Comparison of ENCODE assay signal across 17 cellular contexts in genomic region chr6:122393339-122393896, GRCh38. TPM values are rescaled to one million over a fixed set of nuclear protein-coding genes. Genes with fewer than 3 reads are reported as not detected.
A peak's percentile ranks its signal among the peaks of the same experiment; 100 is the strongest.
DNase-seq lines count a peak whose midpoint lies in the region; ATAC-seq, FAIRE-seq and TF ChIP-seq lines count a peak whose summit lies in the region.
"Had no signal": no experiment of that assay in that cellular context is flagged by ENCODE, and none has a peak within 500 bp of the region (broad histone marks: within the 10 kb centered on the region; RNA-seq: fewer than 3 reads in every experiment).

No MANE protein-coding gene starts in this region.

- no peak overlapping the region for H3K23ac ChIP-seq in H1 (ENCODE audit: insufficient read length)

- H2BK20ac ChIP-seq in H1 (ENCODE audit: low read length): no peak overlapping the region

- H3K36me3 Mint-ChIP-seq in endothelial cell (ENCODE audit: low read depth, unreplicated experiment): no peaks in the 10 kb centered on the region
- H3K36me3 Mint-ChIP-seq: CD4-positive, CD25-positive, alpha-beta regulatory T cell had no signal

- H2AFZ ChIP-seq in H1 (ENCODE audit: low read length): no peak overlapping the region

- TF ChIP-seq EP300 in H1 (IDR thresholded peaks at IDR 0.05; ENCODE audit: borderline replicate concordance in 1 of 2, low read depth in 2 of 2, low read length in 2 of 2): no peak

- POLR2A ChIA-PET in H1 (lab: Charles Lee; ENCODE audit: partially characterized antibody): no interaction called here

- H3K4me3 ChIP-seq in H1 (ENCODE audit: extremely low read depth in 1 of 4, insufficient read depth in 2 of 4, low read depth in 3 of 4, low read length in 4 of 4): no peak overlapping the region
- no peak overlapping the region for H3K4me3 ChIP-seq in SJCRH30
- H3K4me3 ChIP-seq: HAP-1, left lung, tibial nerve had no signal

- H3K56ac ChIP-seq in H1 (replicated peaks; ENCODE audit: insufficient read length, low read depth, low read length): no peak overlapping the region

- H3K4me2 ChIP-seq in H1 (ENCODE audit: insufficient read depth in 1 of 2, low read depth in 2 of 2, low read length in 2 of 2): no peak overlapping the region

- H3K27me3 ChIP-seq in H1 (replicated peaks in 1 of 4; ENCODE audit: control insufficient read depth in 3 of 4, extremely low read depth in 1 of 4, insufficient read depth in 3 of 4, low read length in 3 of 4) (peaks cover 37 to 87% (median 73%) of the 10 kb centered on the region in 4 experiments), SJCRH30 (no peaks in the 10 kb centered on the region)
- H3K27me3 ChIP-seq: brain microvascular endothelial cell, left lung, tibial nerve had no signal

- H4K20me1 ChIP-seq in H1 (replicated peaks in 1 of 2; ENCODE audit: control insufficient read depth in 1 of 2, insufficient read depth in 2 of 2, low read length in 2 of 2): peaks cover 10 to 11% of the 10 kb centered on the region in 2 experiments

- peak; percentile 55 for ATAC-seq in GM18858 (IDR thresholded peaks at IDR 0.05; ENCODE audit: unreplicated experiment)
- peak; percentile 61 for ATAC-seq in GM21360 (IDR thresholded peaks at IDR 0.05; ENCODE audit: unreplicated experiment)
- ATAC-seq in HG02981 (IDR thresholded peaks at IDR 0.05; ENCODE audit: unreplicated experiment): peak; percentile 46
- ATAC-seq: left lung had no signal

- no peak for TF ChIP-seq POLR2A in H1 (IDR thresholded peaks at IDR 0.05; ENCODE audit: control extremely low read depth in 1 of 2, low read depth in 2 of 2, low read length in 2 of 2)

- CTCF ChIA-PET in H1 (lab: Charles Lee; ENCODE audit: partially characterized antibody): interaction anchor here (0.7 to 3.5 kb wide), 3 partner anchors 11 to 398 kb away, joined by 3 to 18 read pairs (median 3); no protein-coding TSS in a partner anchor

- H3K14ac ChIP-seq in H1 (ENCODE audit: insufficient read length): no peak overlapping the region

- no peak overlapping the region for H4K91ac ChIP-seq in H1 (replicated peaks; ENCODE audit: insufficient read length, low read length)

- H2AK5ac ChIP-seq in H1 (ENCODE audit: low read depth, low read length): no peak overlapping the region

- DNase-seq in H1 (ENCODE audit: low read depth in 1 of 2, low spot score in 2 of 2) (no peak), activated gamma-delta T cell treated with Interleukin-2 at 50 U/mL for 16 hours (no peak), AG20443 (ENCODE audit: low spot score) (no peak), endothelial cell (ENCODE audit: low spot score) (no peak), SJCRH30 (no peak)
- DNase-seq: brain microvascular endothelial cell; CD4-positive, CD25-positive, alpha-beta regulatory T cell had no signal

- no peak overlapping the region for H3K4ac ChIP-seq in H1 (replicated peaks; ENCODE audit: insufficient read length, low read depth, low read length)

- H2BK15ac ChIP-seq in H1 (ENCODE audit: low read length): no peak overlapping the region

- no peak overlapping the region for H3K9ac ChIP-seq in H1 (replicated peaks in 1 of 4; ENCODE audit: extremely low read depth in 1 of 4, low read depth in 3 of 4, low read length in 3 of 4)

- FAIRE-seq in H1 (lab: Jason Lieb, UNC): no peak
- FAIRE-seq: endometrium, G401.6 had no signal

- H3K27ac ChIP-seq in H1 (ENCODE audit: low read depth, low read length) (no peak overlapping the region), SJCRH30 (no peak overlapping the region)
- H3K27ac ChIP-seq: brain microvascular endothelial cell, left lung, tibial nerve had no signal

- H3K9me3 ChIP-seq in H1 (ENCODE audit: insufficient read depth in 2 of 2, low read depth in 1 of 2, low read length in 1 of 2) (no peaks in the 10 kb centered on the region), SJCRH30 (replicated peaks) (no peaks in the 10 kb centered on the region)
- H3K9me3 ChIP-seq: HAP-1, left lung, tibial nerve had no signal

- no peaks in the 10 kb centered on the region for H3K23me2 ChIP-seq in H1 (ENCODE audit: low read depth, low read length)

- no peak for TF ChIP-seq RAD21 in H1 (IDR thresholded peaks at IDR 0.05 in 1 of 2, conservative IDR thresholded peaks at IDR 0.05 in 1 of 2; ENCODE audit: low read depth in 2 of 2, low read length in 2 of 2)

- H3K4me3 Mint-ChIP-seq in endothelial cell (ENCODE audit: unreplicated experiment): no peak overlapping the region
- H3K4me3 Mint-ChIP-seq: CD4-positive, CD25-positive, alpha-beta regulatory T cell; nephron had no signal

- H3K27ac Mint-ChIP-seq in endothelial cell (ENCODE audit: unreplicated experiment): no peak overlapping the region
- H3K27ac Mint-ChIP-seq: activated T-helper 2 cell treated with anti-CD3 and anti-CD28 coated beads, Interferon-gamma antibody, Interleukin-2, Interleukin-4, amounts not matched to agents 10 μg/mL and 5 μg/mL and 100 μg/mL, durations not matched to agents 14 hours and 24 hours and 36 hours; CD4-positive, CD25-positive, alpha-beta regulatory T cell had no signal

- H3K79me1 ChIP-seq in H1 (ENCODE audit: low read depth, low read length): no peaks in the 10 kb centered on the region

- no peak overlapping the region for H2BK5ac ChIP-seq in H1 (ENCODE audit: low read depth, low read length)

- 44% methylated on average over 5 of the region's 8 CpGs; no CpG with 5 or more reads in 1 of the 2 experiments for WGBS in H1 (ENCODE audit: extremely low coverage in 1 of 2, insufficient coverage in 1 of 2, insufficient read length in 1 of 2, insufficient replicate concordance in 2 of 2, low coverage in 1 of 2, low lambda C conversion rate in 2 of 2, missing lambda C conversion rate in 1 of 2), 2 experiments

- H2BK120ac ChIP-seq in H1 (replicated peaks; ENCODE audit: low read depth, low read length): no peak overlapping the region

- H3K79me2 ChIP-seq in H1 (ENCODE audit: control insufficient read depth in 1 of 2, insufficient read depth in 2 of 2, low read length in 2 of 2): no peaks in the 10 kb centered on the region

- H4K5ac ChIP-seq in H1 (ENCODE audit: insufficient read length, low read depth, low read length): no peak overlapping the region

- H3K4me1 ChIP-seq in H1 (replicated peaks in 1 of 4; ENCODE audit: control insufficient read depth in 3 of 4, insufficient read depth in 4 of 4, low read length in 3 of 4) (peaks cover 0 to 6% (median 0%) of the 10 kb centered on the region in 4 experiments; a peak in 1 of 7 replicates), SJCRH30 (peaks cover 3% of the 10 kb centered on the region)
- H3K4me1 ChIP-seq: left lung had no signal

- peaks cover 3% of the 10 kb centered on the region for H3K4me1 Mint-ChIP-seq in endothelial cell (ENCODE audit: unreplicated experiment)
- H3K4me1 Mint-ChIP-seq: nephron had no signal

- H3K27me3 Mint-ChIP-seq in endothelial cell (ENCODE audit: unreplicated experiment): peaks cover 6% of the 10 kb centered on the region

- no peaks in the 10 kb centered on the region for H3K9me3 Mint-ChIP-seq in endothelial cell (ENCODE audit: unreplicated experiment)
- H3K9me3 Mint-ChIP-seq: activated T-helper 2 cell treated with anti-CD3 and anti-CD28 coated beads, Interferon-gamma antibody, Interleukin-2, Interleukin-4, amounts not matched to agents 10 μg/mL and 5 μg/mL and 100 μg/mL, durations not matched to agents 14 hours and 24 hours and 36 hours; CD4-positive, CD25-positive, alpha-beta regulatory T cell; nephron had no signal

- no peak overlapping the region for H2BK12ac ChIP-seq in H1 (ENCODE audit: low read depth, low read length)

- no peak overlapping the region for H4K8ac ChIP-seq in H1 (ENCODE audit: extremely low read depth, insufficient read depth, low read length)

- H3K18ac ChIP-seq in H1 (ENCODE audit: extremely low read depth, low read length): no peak overlapping the region

- H3K36me3 ChIP-seq in H1 (ENCODE audit: control insufficient read depth in 2 of 4, insufficient read depth in 4 of 4, low read length in 3 of 4) (no peaks in the 10 kb centered on the region), SJCRH30 (no peaks in the 10 kb centered on the region)
- H3K36me3 ChIP-seq: brain microvascular endothelial cell, HAP-1, left lung, tibial nerve had no signal

- TF ChIP-seq CTCF in H1 (IDR thresholded peaks at IDR 0.05; ENCODE audit: control extremely low read depth in 1 of 3, insufficient read depth in 1 of 3, low read depth in 1 of 3, low read length in 3 of 3): no peak
- TF ChIP-seq CTCF in endothelial cell (IDR thresholded peaks at IDR 0.05; ENCODE audit: unreplicated experiment): no peak

TF ChIP-seq in H1, 55 proteins besides CTCF, POLR2A, EP300 and RAD21:
- TF ChIP-seq JUN (IDR thresholded peaks at IDR 0.05; ENCODE audit: low read depth, low read length): no peak
- peak; percentile 14; the same call in 1 of the 2 replicates for TF ChIP-seq SUZ12 (IDR thresholded peaks at IDR 0.05; ENCODE audit: low read length)

RNA-seq across cellular contexts. Expression of gene HSF2, which starts 6.0 kb away (rescaled TPM):
- total RNA-seq in H1 (2021; fragmentation: NEBNext Ultra II Directional; extraction: Animal tissue kit (Norgen Biotek cat#: 25700)): 13.7 and 16.3 TPM in 2 replicates
- polyA plus RNA-seq in H1 (2011; rRNA removed): 10.0 and 18.3 TPM in 2 replicates
- 23.1 TPM for polyA plus RNA-seq in H1 (2011; cell fraction: cytosol; rRNA removed)
- polyA plus RNA-seq in H1 (2011; cell fraction: nucleus; rRNA removed): 15.7 TPM
- 13.7 to 17.4 TPM (median 15.2 TPM) in 4 replicates for polyA plus RNA-seq in H1 (2012, experiment 1 of 2)
- 1.2 TPM for polyA plus RNA-seq in H1 (2012, experiment 2 of 2)
- polyA plus RNA-seq in H1 (2013, experiment 1 of 2): 9.6 TPM
- polyA plus RNA-seq in H1 (2013, experiment 2 of 2): 10.0 TPM
- polyA minus RNA-seq in H1 (2011; rRNA and poly(A)+ RNA removed): 36.7 and 50.4 TPM in 2 replicates
- polyA minus RNA-seq in H1 (2011; cell fraction: cytosol; rRNA and poly(A)+ RNA removed): 14.0 TPM
- 39.6 TPM for polyA minus RNA-seq in H1 (2011; cell fraction: nucleus; rRNA and poly(A)+ RNA removed)
- 13.9 TPM for total RNA-seq in endothelial cell (ENCODE audit: unreplicated experiment)
- 48.8 and 49.6 TPM in 2 replicates for total RNA-seq in SJCRH30 (2014; rRNA removed; shearing (Covaris generic))
